In the genomic region with DNA sequence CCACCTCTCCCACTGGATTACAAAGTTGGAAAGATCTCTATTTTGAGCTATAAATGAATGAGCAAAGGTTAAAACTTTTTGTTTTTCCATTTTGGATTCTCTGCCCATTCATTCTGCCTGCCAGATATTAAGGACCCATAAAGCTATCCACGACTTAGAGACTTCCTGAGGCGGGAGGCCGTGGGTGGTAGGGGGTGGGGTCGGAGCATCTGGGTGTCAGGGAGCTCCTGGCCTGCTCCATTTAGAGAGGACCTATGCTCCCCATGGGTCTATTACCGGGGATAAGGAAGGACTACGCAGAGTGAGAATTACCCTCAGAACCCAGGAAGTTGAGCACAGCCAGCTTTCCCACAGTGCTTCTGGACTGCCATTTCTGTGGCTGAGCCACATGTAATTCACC, we compare ENCODE assay signal across 24 cellular contexts. TPM values are rescaled to one million over a fixed set of nuclear protein-coding genes. Genes with fewer than 3 reads are reported as not detected.
A peak's percentile ranks its signal among the peaks of the same experiment; 100 is the strongest.
DNase-seq lines count a peak whose midpoint lies in the region; ATAC-seq and TF ChIP-seq lines count a peak whose summit lies in the region.
"Had no signal": no experiment of that assay in that cellular context is flagged by ENCODE, and none has a peak within 500 bp of the region (broad histone marks: within the 10 kb centered on the region; RNA-seq: fewer than 3 reads in every experiment).

No MANE protein-coding gene starts in this region.

- no peak for TF ChIP-seq CTCF in RWPE1 (conservative IDR thresholded peaks at IDR 0.05; ENCODE audit: low read depth)
- TF ChIP-seq CTCF in neural crest cell (conservative IDR thresholded peaks at IDR 0.05), result no peak
- no peak for TF ChIP-seq CTCF in GM13976 (IDR thresholded peaks at IDR 0.05; ENCODE audit: borderline replicate concordance, control extremely low read depth, extremely low read depth, insufficient read depth, missing control alignments)
- TF ChIP-seq CTCF in thyroid gland (IDR thresholded peaks at IDR 0.05), result no peak

- ATAC-seq in activated naive CD8-positive, alpha-beta T cell treated with anti-CD3 and anti-CD28 coated beads, Interleukin-2, amount 50 U/mL, for 24 hours, result no peak
- no peak for ATAC-seq in GM18868 (IDR thresholded peaks at IDR 0.05; ENCODE audit: unreplicated experiment)

- H3K9me3 ChIP-seq in BLaER1 treated with 17β-estradiol and CSF1 and Interleukin-3, amounts not matched to agents 10 nM and 100 nM (replicated peaks in 1 of 11), result peaks cover 0 to 27% (median 0%) of the 10 kb centered on the region in 11 experiments; a peak in 5 of 22 replicates
- no peaks in the 10 kb centered on the region for H3K9me3 ChIP-seq in thyroid gland
- H3K9me3 ChIP-seq: upper lobe of right lung had no signal

- WGBS in thyroid gland, 2 donors, result 69 to 82% methylated on average over 6 of the region's 6 CpGs

- H3K4me2 ChIP-seq in BLaER1 treated with 17β-estradiol and CSF1 and Interleukin-3, amounts not matched to agents 10 nM and 100 nM, result peak overlapping the region in 8 of 11 experiments; percentile 37 to 85 (median 76); a peak in 14 of 22 replicates
- H3K4me2 ChIP-seq: neural progenitor cell, PC-9 had no signal

- H3K36me3 ChIP-seq in BLaER1 treated with 17β-estradiol and CSF1 and Interleukin-3, amounts not matched to agents 10 nM and 100 nM, result peaks cover 84 to 100% (median 92%) of the 10 kb centered on the region in 11 experiments
- peaks cover 62 to 66% of the 10 kb centered on the region in 2 donors for H3K36me3 ChIP-seq in thyroid gland

- H3K36me3 Mint-ChIP-seq in activated naive CD8-positive, alpha-beta T cell treated with anti-CD3 and anti-CD28 coated beads, Interleukin-2, amount 50 U/mL, for 24 hours (ENCODE audit: low read depth), result peaks cover 82% of the 10 kb centered on the region
- H3K36me3 Mint-ChIP-seq in neural crest cell (ENCODE audit: low read depth), result peaks cover 30% of the 10 kb centered on the region

- peaks cover 74% of the 10 kb centered on the region for H3K4me1 Mint-ChIP-seq in activated naive CD8-positive, alpha-beta T cell treated with anti-CD3 and anti-CD28 coated beads, Interleukin-2, amount 50 U/mL, for 24 hours
- no peaks in the 10 kb centered on the region for H3K4me1 Mint-ChIP-seq in neural crest cell
- H3K4me1 Mint-ChIP-seq: neural progenitor cell had no signal

- no peaks in the 10 kb centered on the region for H3K27me3 Mint-ChIP-seq in activated naive CD8-positive, alpha-beta T cell treated with anti-CD3 and anti-CD28 coated beads, Interleukin-2, amount 50 U/mL, for 24 hours
- no peaks in the 10 kb centered on the region for H3K27me3 Mint-ChIP-seq in neural crest cell (ENCODE audit: low read depth)
- H3K27me3 Mint-ChIP-seq: activated CD4-positive, alpha-beta T cell treated with anti-CD3 and anti-CD28 coated beads, Interleukin-2, amount 10 ng/mL, durations not matched to agents 7 days and 5 days had no signal

- H4K20me1 ChIP-seq in BLaER1 treated with 17β-estradiol and CSF1 and Interleukin-3, amounts not matched to agents 10 nM and 100 nM, result no peaks in the 10 kb centered on the region

- peak overlapping the region; percentile 70 for H3K27ac Mint-ChIP-seq in activated naive CD8-positive, alpha-beta T cell treated with anti-CD3 and anti-CD28 coated beads, Interleukin-2, amount 50 U/mL, for 24 hours
- peak overlapping the region; percentile 23 for H3K27ac Mint-ChIP-seq in neural crest cell (ENCODE audit: unreplicated experiment)
- H3K27ac Mint-ChIP-seq: activated CD4-positive, alpha-beta T cell treated with anti-CD3 and anti-CD28 coated beads, Interleukin-2, amount 10 ng/mL, durations not matched to agents 7 days and 5 days; neural progenitor cell had no signal

- no peaks in the 10 kb centered on the region for H3K27me3 ChIP-seq in BLaER1 treated with 17β-estradiol and CSF1 and Interleukin-3, amounts not matched to agents 10 nM and 100 nM
- no peaks in the 10 kb centered on the region for H3K27me3 ChIP-seq in thyroid gland
- H3K27me3 ChIP-seq: neural progenitor cell, upper lobe of right lung had no signal

- H3K9ac ChIP-seq in BLaER1 treated with 17β-estradiol and CSF1 and Interleukin-3, amounts not matched to agents 10 nM and 100 nM, result 0 out of 22 replicates have a peak overlapping the region, but pooled peaks of 1 of the 11 experiments have one; percentile 15
- H3K9ac ChIP-seq: GM23248, neural progenitor cell had no signal

- intact Hi-C loops in thyroid gland (cut with DNase I), result no loop called here

- CTCF ChIA-PET in RWPE1 (lab: Yijun Ruan, JAX), result no interaction called here

- H3K27ac ChIP-seq in BLaER1 treated with 17β-estradiol and CSF1 and Interleukin-3, amounts not matched to agents 10 nM and 100 nM, result peak overlapping the region; percentile 17 to 98 (median 90); a peak in 19 of 22 replicates
- H3K27ac ChIP-seq in RWPE1, result 0 out of 2 replicates have a peak overlapping the region, but pooled peaks have one; percentile 10
- no peak overlapping the region for H3K27ac ChIP-seq in thyroid gland
- H3K27ac ChIP-seq: C4-2B, GM23248, neural progenitor cell, PC-9, upper lobe of right lung had no signal

- H3K4me3 ChIP-seq in BLaER1 treated with 17β-estradiol and CSF1 and Interleukin-3, amounts not matched to agents 10 nM and 100 nM, result no peak overlapping the region
- H3K4me3 ChIP-seq in thyroid gland (replicated peaks in 1 of 3), result no peak overlapping the region
- H3K4me3 ChIP-seq: GM23248, neural progenitor cell, PC-9, upper lobe of right lung had no signal

- peaks cover 13 to 76% (median 62%) of the 10 kb centered on the region in 10 experiments for H3K4me1 ChIP-seq in BLaER1 treated with 17β-estradiol and CSF1 and Interleukin-3, amounts not matched to agents 10 nM and 100 nM
- no peaks in the 10 kb centered on the region for H3K4me1 ChIP-seq in thyroid gland
- H3K4me1 ChIP-seq: neural progenitor cell had no signal

- DNase-seq in RWPE1 (ENCODE audit: low spot score) (no peak), neural crest cell (ENCODE audit: low read depth, low spot score) (no peak), GM13976 (ENCODE audit: low spot score) (no peak), SIG-M5 (lab: John Stamatoyannopoulos, UW) (no peak), thyroid gland (no peak)
- no peak for DNase-seq in activated naive CD8-positive, alpha-beta T cell treated with anti-CD3 and anti-CD28 coated beads, Interleukin-2, amount 50 U/mL, for 24 hours
- DNase-seq: activated CD4-positive, alpha-beta T cell treated with anti-CD3 and anti-CD28 coated beads, Interleukin-2, amount 10 ng/mL, durations not matched to agents 7 days and 5 days; activated naive CD4-positive, alpha-beta T cell treated with anti-CD3 and anti-CD28 coated beads, Interleukin-2, amount 50 U/mL, for 16 hours; effector memory CD4-positive, alpha-beta T cell; GM23248; mammary epithelial cell; NCI-H1417 treated with DMSO at 0.1 percent for 48 hours; NCI-H2081; NCI-H2227 treated with DMSO at 0.1 percent for 48 hours; NCI-H526; PC-9; right cardiac atrium; Right ventricle myocardium superior; stimulated activated CD8-positive, alpha-beta memory T cell treated with anti-CD3 and anti-CD28 coated beads, Interleukin-4, amount 100 ng/mL, for 48 hours; upper lobe of right lung had no signal

- H3K4me3 Mint-ChIP-seq in activated naive CD8-positive, alpha-beta T cell treated with anti-CD3 and anti-CD28 coated beads, Interleukin-2, amount 50 U/mL, for 24 hours, result no peak overlapping the region
- no peak overlapping the region for H3K4me3 Mint-ChIP-seq in neural crest cell
- H3K4me3 Mint-ChIP-seq: activated CD4-positive, alpha-beta T cell treated with anti-CD3 and anti-CD28 coated beads, Interleukin-2, amount 10 ng/mL, durations not matched to agents 7 days and 5 days; neural progenitor cell had no signal

- in situ Hi-C loops in GM13976 (cut with MboI; ENCODE audit: low sequenced_read_pairs, unreplicated experiment), result no loop called here

- H3K9me3 Mint-ChIP-seq in activated naive CD8-positive, alpha-beta T cell treated with anti-CD3 and anti-CD28 coated beads, Interleukin-2, amount 50 U/mL, for 24 hours, result no peaks in the 10 kb centered on the region
- no peaks in the 10 kb centered on the region for H3K9me3 Mint-ChIP-seq in neural crest cell
- H3K9me3 Mint-ChIP-seq: activated CD4-positive, alpha-beta T cell treated with anti-CD3 and anti-CD28 coated beads, Interleukin-2, amount 10 ng/mL, durations not matched to agents 7 days and 5 days; neural progenitor cell had no signal

- TF ChIP-seq POLR2A in thyroid gland (IDR thresholded peaks at IDR 0.05), result no peak

- POLR2A ChIA-PET in RWPE1 (lab: Yijun Ruan, JAX; ENCODE audit: low non-redundant PET), result no interaction called here

RNA-seq across cellular contexts. Expression of gene MARF1, which starts 45.8 kb away (rescaled TPM):
- total RNA-seq in neural crest cell (52.7 and 60.1 TPM in 2 replicates), thyroid gland (10 to 100 TPM; 50.7 to 55.5 (median 53.1) TPM)

RNA-seq across cellular contexts. Expression of gene NDE1, which starts 52.9 kb away (rescaled TPM):
- total RNA-seq in neural crest cell, result 72.2 and 74.0 TPM in 2 replicates
- total RNA-seq in thyroid gland, result 10 to 100 TPM in 3 of 4 donors, 1 to 10 TPM in 1; 7.7 to 21.3 (median 14.7) TPM

Comparison
In these comparisons a context has a peak if more than half of its experiments do, and no peak if none do; other contexts are left out.
1. H3K27ac ChIP-seq: peak in BLaER1 treated with 17β-estradiol and CSF1 and Interleukin-3, amounts not matched to agents 10 nM and 100 nM (11 of 11) and RWPE1 (single experiment); none in thyroid gland (0 of 3).